In genomic region chr6:85983032-85983659, GRCh38 we compare ENCODE assay signal across 22 cellular contexts.
DNase-seq lines count a peak whose midpoint lies in the region; ATAC-seq, FAIRE-seq and TF ChIP-seq lines count a peak whose summit lies in the region.
"Had no signal": no experiment of that assay in that cellular context is flagged by ENCODE, and none has a peak within 500 bp of the region (broad histone marks: within the 10 kb centered on the region; RNA-seq: fewer than 3 reads in every experiment).

No MANE protein-coding gene starts in this region.

- CTCF ChIA-PET in HEK293T (lab: Yijun Ruan, JAX): no interaction called here

- peaks cover 3% of the 10 kb centered on the region for H3K9me3 ChIP-seq in BE2C
- H3K9me3 ChIP-seq: ovary, SJSA1, vagina had no signal

- peak; percentile 69 for FAIRE-seq in GM18507 (lab: Jason Lieb, UNC)

- no peak for DNase-seq in GM18507 (ENCODE audit: extremely low spot score, insufficient read length, low read depth)
- no peak for DNase-seq in dermis blood vessel endothelial cell
- no peak for DNase-seq in BE2C
- no peak for DNase-seq in HEK293T (ENCODE audit: extremely low spot score)
- DNase-seq: activated gamma-delta T cell; amygdala; DMS53; effector CD4-positive, alpha-beta T cell; glutamatergic neuron; H7; naive B cell; NCI-H69; ovary; PC-9; stimulated activated CD4-positive, alpha-beta T cell treated with anti-CD3 and anti-CD28 coated beads, Interleukin-2, amount 100 ng/mL, for 48 hours had no signal

- no peaks in the 10 kb centered on the region for H3K4me1 ChIP-seq in BE2C
- H3K4me1 ChIP-seq: SJSA1, vagina had no signal

- ATAC-seq in GM19395 (IDR thresholded peaks at IDR 0.05; ENCODE audit: unreplicated experiment) (peak; percentile 88), HG02571 (IDR thresholded peaks at IDR 0.05; ENCODE audit: unreplicated experiment) (peak; percentile 60), HG03520 (IDR thresholded peaks at IDR 0.05; ENCODE audit: unreplicated experiment) (peak; percentile 92), HG03108 (IDR thresholded peaks at IDR 0.05; ENCODE audit: unreplicated experiment) (no peak)

- H3K36me3 ChIP-seq in BE2C: no peaks in the 10 kb centered on the region
- H3K36me3 ChIP-seq: ovary, SJSA1, vagina had no signal

- H3K4me3 ChIP-seq in BE2C (ENCODE audit: low read depth, low read length): no peak overlapping the region
- H3K4me3 ChIP-seq: lung, ovary, PC-9, SJSA1, vagina had no signal

- TF ChIP-seq CTCF in BE2C (IDR thresholded peaks at IDR 0.05; ENCODE audit: low read depth, low read length): no peak

- POLR2A ChIA-PET in HEK293T (lab: Yijun Ruan, JAX): no interaction called here

- H3K27me3 ChIP-seq in BE2C: no peaks in the 10 kb centered on the region
- H3K27me3 ChIP-seq: ovary, SJSA1, vagina had no signal

TF ChIP-seq in HEK293T, 16 proteins besides CTCF, POLR2A, EP300 and RAD21:
- TF ChIP-seq ARNT (IDR thresholded peaks at IDR 0.05) (no peak), ZNF384 (IDR thresholded peaks at IDR 0.05) (no peak), FOXK2 (IDR thresholded peaks at IDR 0.05) (no peak), LEF1 (IDR thresholded peaks at IDR 0.05; ENCODE audit: borderline replicate concordance) (no peak), FOXM1 (IDR thresholded peaks at IDR 0.05; ENCODE audit: borderline replicate concordance) (no peak), SP1 (IDR thresholded peaks at IDR 0.05) (no peak), CTBP1 (IDR thresholded peaks at IDR 0.05; ENCODE audit: borderline replicate concordance) (no peak), HDGF (IDR thresholded peaks at IDR 0.05; ENCODE audit: borderline replicate concordance) (no peak), NFRKB (IDR thresholded peaks at IDR 0.05) (no peak), TARDBP (IDR thresholded peaks at IDR 0.05) (no peak)
- TF ChIP-seq, protein P1, sequence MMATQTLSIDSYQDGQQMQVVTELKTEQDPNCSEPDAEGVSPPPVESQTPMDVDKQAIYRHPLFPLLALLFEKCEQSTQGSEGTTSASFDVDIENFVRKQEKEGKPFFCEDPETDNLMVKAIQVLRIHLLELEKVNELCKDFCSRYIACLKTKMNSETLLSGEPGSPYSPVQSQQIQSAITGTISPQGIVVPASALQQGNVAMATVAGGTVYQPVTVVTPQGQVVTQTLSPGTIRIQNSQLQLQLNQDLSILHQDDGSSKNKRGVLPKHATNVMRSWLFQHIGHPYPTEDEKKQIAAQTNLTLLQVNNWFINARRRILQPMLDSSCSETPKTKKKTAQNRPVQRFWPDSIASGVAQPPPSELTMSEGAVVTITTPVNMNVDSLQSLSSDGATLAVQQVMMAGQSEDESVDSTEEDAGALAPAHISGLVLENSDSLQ (IDR thresholded peaks at IDR 0.05): no peak
TF ChIP-seq in HEK293T: peak in this region for 0.
